1 cellular context compared by ENCODE assay signal in the genomic region with DNA sequence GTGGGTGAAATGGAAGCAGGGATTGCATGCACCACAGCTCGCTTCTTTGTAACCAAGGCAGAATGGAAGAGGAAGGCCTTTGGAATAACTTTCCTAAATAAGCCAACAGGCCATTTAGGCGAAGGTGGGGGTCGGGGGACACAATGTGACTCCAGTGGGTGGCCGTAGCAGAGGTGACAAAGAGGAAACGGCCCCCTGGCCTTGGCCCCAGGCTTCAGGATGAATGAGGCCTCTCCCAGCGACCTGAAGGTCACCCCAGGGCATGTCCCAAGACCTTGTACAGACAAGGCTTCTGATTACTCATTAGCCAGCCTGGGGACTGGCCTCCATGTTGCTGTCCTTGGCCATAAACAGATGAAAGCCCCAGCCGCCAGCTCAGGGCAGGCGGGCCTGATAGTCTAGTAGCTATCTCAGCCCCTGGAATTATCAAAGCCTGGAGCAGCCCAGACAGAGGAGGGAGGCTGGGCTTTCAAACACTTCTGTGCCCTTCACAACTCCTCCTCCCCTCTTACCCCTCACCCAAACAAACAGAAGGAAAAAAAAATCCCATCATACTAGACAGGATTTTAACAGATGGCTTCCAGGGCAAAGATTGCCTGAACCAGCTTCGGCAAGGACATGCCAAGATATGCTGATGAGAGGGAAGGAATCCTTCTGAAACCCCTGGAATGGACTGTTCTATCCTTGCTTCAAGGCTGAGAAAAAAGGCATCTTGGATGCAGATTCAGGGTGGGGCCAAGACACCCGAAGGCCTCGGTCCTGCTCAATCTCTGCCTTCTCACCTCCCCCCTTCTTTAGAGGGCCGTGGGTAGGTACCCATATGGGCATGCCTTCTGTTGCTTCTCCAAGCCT.
A peak's percentile ranks its signal among the peaks of the same experiment; 100 is the strongest.
TF ChIP-seq lines count a peak whose summit lies in the region.

No MANE protein-coding gene starts in this region.

TF ChIP-seq in HepG2, 621 proteins besides CTCF, POLR2A, EP300 and RAD21 (continued from another document and continues in another):
- TF ChIP-seq, protein P1, sequence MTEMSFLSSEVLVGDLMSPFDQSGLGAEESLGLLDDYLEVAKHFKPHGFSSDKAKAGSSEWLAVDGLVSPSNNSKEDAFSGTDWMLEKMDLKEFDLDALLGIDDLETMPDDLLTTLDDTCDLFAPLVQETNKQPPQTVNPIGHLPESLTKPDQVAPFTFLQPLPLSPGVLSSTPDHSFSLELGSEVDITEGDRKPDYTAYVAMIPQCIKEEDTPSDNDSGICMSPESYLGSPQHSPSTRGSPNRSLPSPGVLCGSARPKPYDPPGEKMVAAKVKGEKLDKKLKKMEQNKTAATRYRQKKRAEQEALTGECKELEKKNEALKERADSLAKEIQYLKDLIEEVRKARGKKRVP (CRISPR knock-in tag; IDR thresholded peaks at IDR 0.05): peak in 1 of 2 experiments; percentile 41; a peak in 1 of 4 replicates
- 0 out of 2 replicates have a peak, but pooled peaks have one; percentile 29 for TF ChIP-seq ZNF879 (CRISPR knock-in tag; IDR thresholded peaks at IDR 0.05)
- TF ChIP-seq, protein P2, sequence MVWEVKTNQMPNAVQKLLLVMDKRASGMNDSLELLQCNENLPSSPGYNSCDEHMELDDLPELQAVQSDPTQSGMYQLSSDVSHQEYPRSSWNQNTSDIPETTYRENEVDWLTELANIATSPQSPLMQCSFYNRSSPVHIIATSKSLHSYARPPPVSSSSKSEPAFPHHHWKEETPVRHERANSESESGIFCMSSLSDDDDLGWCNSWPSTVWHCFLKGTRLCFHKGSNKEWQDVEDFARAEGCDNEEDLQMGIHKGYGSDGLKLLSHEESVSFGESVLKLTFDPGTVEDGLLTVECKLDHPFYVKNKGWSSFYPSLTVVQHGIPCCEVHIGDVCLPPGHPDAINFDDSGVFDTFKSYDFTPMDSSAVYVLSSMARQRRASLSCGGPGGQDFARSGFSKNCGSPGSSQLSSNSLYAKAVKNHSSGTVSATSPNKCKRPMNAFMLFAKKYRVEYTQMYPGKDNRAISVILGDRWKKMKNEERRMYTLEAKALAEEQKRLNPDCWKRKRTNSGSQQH (CRISPR knock-in tag; IDR thresholded peaks at IDR 0.05; ENCODE audit: low read depth): no peak
- TF ChIP-seq, protein P3, sequence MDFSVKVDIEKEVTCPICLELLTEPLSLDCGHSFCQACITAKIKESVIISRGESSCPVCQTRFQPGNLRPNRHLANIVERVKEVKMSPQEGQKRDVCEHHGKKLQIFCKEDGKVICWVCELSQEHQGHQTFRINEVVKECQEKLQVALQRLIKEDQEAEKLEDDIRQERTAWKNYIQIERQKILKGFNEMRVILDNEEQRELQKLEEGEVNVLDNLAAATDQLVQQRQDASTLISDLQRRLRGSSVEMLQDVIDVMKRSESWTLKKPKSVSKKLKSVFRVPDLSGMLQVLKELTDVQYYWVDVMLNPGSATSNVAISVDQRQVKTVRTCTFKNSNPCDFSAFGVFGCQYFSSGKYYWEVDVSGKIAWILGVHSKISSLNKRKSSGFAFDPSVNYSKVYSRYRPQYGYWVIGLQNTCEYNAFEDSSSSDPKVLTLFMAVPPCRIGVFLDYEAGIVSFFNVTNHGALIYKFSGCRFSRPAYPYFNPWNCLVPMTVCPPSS (IDR thresholded peaks at IDR 0.05): no peak
- no peak for TF ChIP-seq ZSCAN30 (CRISPR knock-in tag; IDR thresholded peaks at IDR 0.05)
- 0 out of 2 replicates have a peak, but pooled peaks have one; percentile 74 for TF ChIP-seq BRCA1 (CRISPR knock-in tag; IDR thresholded peaks at IDR 0.05)
- no peak for TF ChIP-seq ZNF883 (CRISPR knock-in tag; IDR thresholded peaks at IDR 0.05; ENCODE audit: not compliant biosample characterization)
- TF ChIP-seq, protein P4, sequence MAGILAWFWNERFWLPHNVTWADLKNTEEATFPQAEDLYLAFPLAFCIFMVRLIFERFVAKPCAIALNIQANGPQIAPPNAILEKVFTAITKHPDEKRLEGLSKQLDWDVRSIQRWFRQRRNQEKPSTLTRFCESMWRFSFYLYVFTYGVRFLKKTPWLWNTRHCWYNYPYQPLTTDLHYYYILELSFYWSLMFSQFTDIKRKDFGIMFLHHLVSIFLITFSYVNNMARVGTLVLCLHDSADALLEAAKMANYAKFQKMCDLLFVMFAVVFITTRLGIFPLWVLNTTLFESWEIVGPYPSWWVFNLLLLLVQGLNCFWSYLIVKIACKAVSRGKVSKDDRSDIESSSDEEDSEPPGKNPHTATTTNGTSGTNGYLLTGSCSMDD (CRISPR knock-in tag; IDR thresholded peaks at IDR 0.05): no peak
- 0 out of 2 replicates have a peak, but pooled peaks have one; percentile 31 for TF ChIP-seq ZNF891 (CRISPR knock-in tag; IDR thresholded peaks at IDR 0.05)
- TF ChIP-seq SALL1 (CRISPR knock-in tag; IDR thresholded peaks at IDR 0.05): peak; percentile 95
- TF ChIP-seq ATRX (CRISPR knock-in tag; IDR thresholded peaks at IDR 0.05; ENCODE audit: borderline replicate concordance): no peak
- peak; percentile 14; the same call in 1 of the 2 replicates for TF ChIP-seq STAT5B (CRISPR knock-in tag; IDR thresholded peaks at IDR 0.05)
- TF ChIP-seq ZNF737 (CRISPR knock-in tag; IDR thresholded peaks at IDR 0.05; ENCODE audit: borderline replicate concordance): no peak; the same call in 1 of the 2 replicates
- peak; percentile 95 for TF ChIP-seq FOXK1 (CRISPR knock-in tag; IDR thresholded peaks at IDR 0.05; ENCODE audit: borderline replicate concordance, low read depth)
- TF ChIP-seq ZNF3 (CRISPR knock-in tag; IDR thresholded peaks at IDR 0.05): no peak
- no peak for TF ChIP-seq ZKSCAN1 (IDR thresholded peaks at IDR 0.05; ENCODE audit: low read length)
- no peak for TF ChIP-seq ZNF451 (CRISPR knock-in tag; IDR thresholded peaks at IDR 0.05)
- TF ChIP-seq, protein P5, sequence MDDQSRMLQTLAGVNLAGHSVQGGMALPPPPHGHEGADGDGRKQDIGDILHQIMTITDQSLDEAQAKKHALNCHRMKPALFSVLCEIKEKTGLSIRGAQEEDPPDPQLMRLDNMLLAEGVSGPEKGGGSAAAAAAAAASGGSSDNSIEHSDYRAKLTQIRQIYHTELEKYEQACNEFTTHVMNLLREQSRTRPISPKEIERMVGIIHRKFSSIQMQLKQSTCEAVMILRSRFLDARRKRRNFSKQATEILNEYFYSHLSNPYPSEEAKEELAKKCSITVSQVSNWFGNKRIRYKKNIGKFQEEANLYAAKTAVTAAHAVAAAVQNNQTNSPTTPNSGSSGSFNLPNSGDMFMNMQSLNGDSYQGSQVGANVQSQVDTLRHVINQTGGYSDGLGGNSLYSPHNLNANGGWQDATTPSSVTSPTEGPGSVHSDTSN (CRISPR knock-in tag; IDR thresholded peaks at IDR 0.05; ENCODE audit: borderline replicate concordance): no peak
- TF ChIP-seq, protein P6, sequence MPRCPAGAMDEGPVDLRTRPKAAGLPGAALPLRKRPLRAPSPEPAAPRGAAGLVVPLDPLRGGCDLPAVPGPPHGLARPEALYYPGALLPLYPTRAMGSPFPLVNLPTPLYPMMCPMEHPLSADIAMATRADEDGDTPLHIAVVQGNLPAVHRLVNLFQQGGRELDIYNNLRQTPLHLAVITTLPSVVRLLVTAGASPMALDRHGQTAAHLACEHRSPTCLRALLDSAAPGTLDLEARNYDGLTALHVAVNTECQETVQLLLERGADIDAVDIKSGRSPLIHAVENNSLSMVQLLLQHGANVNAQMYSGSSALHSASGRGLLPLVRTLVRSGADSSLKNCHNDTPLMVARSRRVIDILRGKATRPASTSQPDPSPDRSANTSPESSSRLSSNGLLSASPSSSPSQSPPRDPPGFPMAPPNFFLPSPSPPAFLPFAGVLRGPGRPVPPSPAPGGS (CRISPR knock-in tag; IDR thresholded peaks at IDR 0.05): no peak
- TF ChIP-seq, protein P7, sequence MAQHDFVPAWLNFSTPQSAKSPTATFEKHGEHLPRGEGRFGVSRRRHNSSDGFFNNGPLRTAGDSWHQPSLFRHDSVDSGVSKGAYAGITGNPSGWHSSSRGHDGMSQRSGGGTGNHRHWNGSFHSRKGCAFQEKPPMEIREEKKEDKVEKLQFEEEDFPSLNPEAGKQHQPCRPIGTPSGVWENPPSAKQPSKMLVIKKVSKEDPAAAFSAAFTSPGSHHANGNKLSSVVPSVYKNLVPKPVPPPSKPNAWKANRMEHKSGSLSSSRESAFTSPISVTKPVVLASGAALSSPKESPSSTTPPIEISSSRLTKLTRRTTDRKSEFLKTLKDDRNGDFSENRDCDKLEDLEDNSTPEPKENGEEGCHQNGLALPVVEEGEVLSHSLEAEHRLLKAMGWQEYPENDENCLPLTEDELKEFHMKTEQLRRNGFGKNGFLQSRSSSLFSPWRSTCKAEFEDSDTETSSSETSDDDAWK (CRISPR knock-in tag; IDR thresholded peaks at IDR 0.05): no peak
- TF ChIP-seq, protein P8, sequence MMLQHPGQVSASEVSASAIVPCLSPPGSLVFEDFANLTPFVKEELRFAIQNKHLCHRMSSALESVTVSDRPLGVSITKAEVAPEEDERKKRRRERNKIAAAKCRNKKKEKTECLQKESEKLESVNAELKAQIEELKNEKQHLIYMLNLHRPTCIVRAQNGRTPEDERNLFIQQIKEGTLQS (CRISPR knock-in tag; IDR thresholded peaks at IDR 0.05): peak; percentile 71; the same call in 1 of the 2 replicates
- TF ChIP-seq ZNF337 (CRISPR knock-in tag; IDR thresholded peaks at IDR 0.05; ENCODE audit: borderline replicate concordance, low read depth): 0 out of 2 replicates have a peak, but pooled peaks have one; percentile 36
- TF ChIP-seq ZNF34 (CRISPR knock-in tag; IDR thresholded peaks at IDR 0.05; ENCODE audit: borderline replicate concordance): no peak
- peak; percentile 80; the same call in 1 of the 2 replicates for TF ChIP-seq KLF6 (CRISPR knock-in tag; IDR thresholded peaks at IDR 0.05)
- no peak for TF ChIP-seq SRSF1 (optimal IDR thresholded peaks at IDR 0.05; ENCODE audit: low read depth, low read length)
- peak; percentile 86 for TF ChIP-seq YY1 (IDR thresholded peaks at IDR 0.05; ENCODE audit: insufficient read depth, insufficient replicate concordance, low read depth, low read length)
- TF ChIP-seq ZKSCAN5 (CRISPR knock-in tag; IDR thresholded peaks at IDR 0.05): no peak
- TF ChIP-seq, protein P9, sequence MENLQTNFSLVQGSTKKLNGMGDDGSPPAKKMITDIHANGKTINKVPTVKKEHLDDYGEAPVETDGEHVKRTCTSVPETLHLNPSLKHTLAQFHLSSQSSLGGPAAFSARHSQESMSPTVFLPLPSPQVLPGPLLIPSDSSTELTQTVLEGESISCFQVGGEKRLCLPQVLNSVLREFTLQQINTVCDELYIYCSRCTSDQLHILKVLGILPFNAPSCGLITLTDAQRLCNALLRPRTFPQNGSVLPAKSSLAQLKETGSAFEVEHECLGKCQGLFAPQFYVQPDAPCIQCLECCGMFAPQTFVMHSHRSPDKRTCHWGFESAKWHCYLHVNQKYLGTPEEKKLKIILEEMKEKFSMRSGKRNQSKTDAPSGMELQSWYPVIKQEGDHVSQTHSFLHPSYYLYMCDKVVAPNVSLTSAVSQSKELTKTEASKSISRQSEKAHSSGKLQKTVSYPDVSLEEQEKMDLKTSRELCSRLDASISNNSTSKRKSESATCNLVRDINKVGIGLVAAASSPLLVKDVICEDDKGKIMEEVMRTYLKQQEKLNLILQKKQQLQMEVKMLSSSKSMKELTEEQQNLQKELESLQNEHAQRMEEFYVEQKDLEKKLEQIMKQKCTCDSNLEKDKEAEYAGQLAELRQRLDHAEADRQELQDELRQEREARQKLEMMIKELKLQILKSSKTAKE (CRISPR knock-in tag; IDR thresholded peaks at IDR 0.05; ENCODE audit: borderline replicate concordance): peak; percentile 99
- TF ChIP-seq, protein P10, sequence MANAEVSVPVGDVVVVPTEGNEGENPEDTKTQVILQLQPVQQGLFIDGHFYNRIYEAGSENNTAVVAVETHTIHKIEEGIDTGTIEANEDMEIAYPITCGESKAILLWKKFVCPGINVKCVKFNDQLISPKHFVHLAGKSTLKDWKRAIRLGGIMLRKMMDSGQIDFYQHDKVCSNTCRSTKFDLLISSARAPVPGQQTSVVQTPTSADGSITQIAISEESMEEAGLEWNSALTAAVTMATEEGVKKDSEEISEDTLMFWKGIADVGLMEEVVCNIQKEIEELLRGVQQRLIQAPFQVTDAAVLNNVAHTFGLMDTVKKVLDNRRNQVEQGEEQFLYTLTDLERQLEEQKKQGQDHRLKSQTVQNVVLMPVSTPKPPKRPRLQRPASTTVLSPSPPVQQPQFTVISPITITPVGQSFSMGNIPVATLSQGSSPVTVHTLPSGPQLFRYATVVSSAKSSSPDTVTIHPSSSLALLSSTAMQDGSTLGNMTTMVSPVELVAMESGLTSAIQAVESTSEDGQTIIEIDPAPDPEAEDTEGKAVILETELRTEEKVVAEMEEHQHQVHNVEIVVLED (CRISPR knock-in tag; IDR thresholded peaks at IDR 0.05; ENCODE audit: borderline replicate concordance): no peak
- TF ChIP-seq NR2F2 (IDR thresholded peaks at IDR 0.05; ENCODE audit: borderline replicate concordance, low read depth): peak; percentile 97
- TF ChIP-seq EEA1 (CRISPR knock-in tag; IDR thresholded peaks at IDR 0.05; ENCODE audit: borderline replicate concordance): no peak
- TF ChIP-seq MAZ (IDR thresholded peaks at IDR 0.05; ENCODE audit: borderline replicate concordance, low read depth, low read length): peak; percentile 93
- peak; percentile 74 for TF ChIP-seq MAZ (CRISPR knock-in tag; IDR thresholded peaks at IDR 0.05; ENCODE audit: low read depth)
- peak; percentile 98 for TF ChIP-seq NCOR1 (IDR thresholded peaks at IDR 0.05; ENCODE audit: borderline replicate concordance, low read length)
- TF ChIP-seq, protein P11, sequence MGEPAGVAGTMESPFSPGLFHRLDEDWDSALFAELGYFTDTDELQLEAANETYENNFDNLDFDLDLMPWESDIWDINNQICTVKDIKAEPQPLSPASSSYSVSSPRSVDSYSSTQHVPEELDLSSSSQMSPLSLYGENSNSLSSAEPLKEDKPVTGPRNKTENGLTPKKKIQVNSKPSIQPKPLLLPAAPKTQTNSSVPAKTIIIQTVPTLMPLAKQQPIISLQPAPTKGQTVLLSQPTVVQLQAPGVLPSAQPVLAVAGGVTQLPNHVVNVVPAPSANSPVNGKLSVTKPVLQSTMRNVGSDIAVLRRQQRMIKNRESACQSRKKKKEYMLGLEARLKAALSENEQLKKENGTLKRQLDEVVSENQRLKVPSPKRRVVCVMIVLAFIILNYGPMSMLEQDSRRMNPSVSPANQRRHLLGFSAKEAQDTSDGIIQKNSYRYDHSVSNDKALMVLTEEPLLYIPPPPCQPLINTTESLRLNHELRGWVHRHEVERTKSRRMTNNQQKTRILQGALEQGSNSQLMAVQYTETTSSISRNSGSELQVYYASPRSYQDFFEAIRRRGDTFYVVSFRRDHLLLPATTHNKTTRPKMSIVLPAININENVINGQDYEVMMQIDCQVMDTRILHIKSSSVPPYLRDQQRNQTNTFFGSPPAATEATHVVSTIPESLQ (CRISPR knock-in tag; conservative IDR thresholded peaks at IDR 0.05): no peak
- peak; percentile 37; the same call in 1 of the 2 replicates for TF ChIP-seq SRF (IDR thresholded peaks at IDR 0.05; ENCODE audit: low read depth, low read length)
- TF ChIP-seq, protein P12, sequence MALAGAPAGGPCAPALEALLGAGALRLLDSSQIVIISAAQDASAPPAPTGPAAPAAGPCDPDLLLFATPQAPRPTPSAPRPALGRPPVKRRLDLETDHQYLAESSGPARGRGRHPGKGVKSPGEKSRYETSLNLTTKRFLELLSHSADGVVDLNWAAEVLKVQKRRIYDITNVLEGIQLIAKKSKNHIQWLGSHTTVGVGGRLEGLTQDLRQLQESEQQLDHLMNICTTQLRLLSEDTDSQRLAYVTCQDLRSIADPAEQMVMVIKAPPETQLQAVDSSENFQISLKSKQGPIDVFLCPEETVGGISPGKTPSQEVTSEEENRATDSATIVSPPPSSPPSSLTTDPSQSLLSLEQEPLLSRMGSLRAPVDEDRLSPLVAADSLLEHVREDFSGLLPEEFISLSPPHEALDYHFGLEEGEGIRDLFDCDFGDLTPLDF (CRISPR knock-in tag; IDR thresholded peaks at IDR 0.05): peak; percentile 48; the same call in 1 of the 2 replicates
- no peak for TF ChIP-seq ZNF773 (CRISPR knock-in tag; IDR thresholded peaks at IDR 0.05; ENCODE audit: borderline replicate concordance)
- no peak for TF ChIP-seq KLF13 (CRISPR knock-in tag; IDR thresholded peaks at IDR 0.05)
- TF ChIP-seq ZNF660 (CRISPR knock-in tag; IDR thresholded peaks at IDR 0.05; ENCODE audit: borderline replicate concordance, low read depth): no peak
- no peak for TF ChIP-seq ZNF20 (CRISPR knock-in tag; IDR thresholded peaks at IDR 0.05)
- TF ChIP-seq SRSF9 (IDR thresholded peaks at IDR 0.05; ENCODE audit: borderline replicate concordance, insufficient read depth, low read depth, low read length, poor library complexity, severe bottlenecking): no peak
